9 cellular contexts compared by ENCODE assay signal in the genomic region with DNA sequence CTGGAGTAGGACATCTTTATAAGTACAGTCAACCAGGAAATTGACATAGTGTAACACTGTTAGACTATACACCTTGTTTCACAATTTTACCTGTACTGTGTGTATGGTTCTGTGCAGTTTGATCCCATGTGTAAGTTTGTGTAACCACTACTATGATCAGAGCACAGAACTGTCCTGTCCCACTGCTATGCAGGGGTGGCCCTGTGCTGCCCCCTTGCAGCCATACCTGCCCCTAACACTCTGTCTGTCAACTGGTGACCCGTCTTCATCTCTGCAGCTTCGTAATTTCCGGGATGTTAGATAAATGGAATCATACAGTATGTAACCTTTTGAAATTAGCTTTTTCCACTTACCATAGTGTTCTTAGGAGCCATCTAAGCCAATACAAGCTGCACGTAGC.
DNase-seq lines count a peak whose midpoint lies in the region; ATAC-seq and TF ChIP-seq lines count a peak whose summit lies in the region.
"Had no signal": no experiment of that assay in that cellular context is flagged by ENCODE, and none has a peak within 500 bp of the region (broad histone marks: within the 10 kb centered on the region; RNA-seq: fewer than 3 reads in every experiment).

No MANE protein-coding gene starts in this region.

- no peaks in the 10 kb centered on the region for H3K27me3 ChIP-seq in RWPE2 (ENCODE audit: insufficient read depth, poor library complexity, severe bottlenecking)

- TF ChIP-seq CTCF in 22Rv1 (IDR thresholded peaks at IDR 0.05) = peak; percentile 31
- peak; percentile 24; the same call in 2 of the 3 replicates for TF ChIP-seq CTCF in GM12872 (IDR thresholded peaks at IDR 0.05; ENCODE audit: insufficient read depth, low read depth, low read length)
- TF ChIP-seq CTCF in RWPE2 (IDR thresholded peaks at IDR 0.05; ENCODE audit: poor library complexity, severe bottlenecking) = peak; percentile 32
- TF ChIP-seq CTCF in fibroblast of mammary gland (conservative IDR thresholded peaks at IDR 0.05; ENCODE audit: control insufficient read depth, insufficient read depth, low read depth, low read length) = peak; percentile 29

- DNase-seq in RWPE2 (ENCODE audit: low spot score) (no peak), fibroblast of mammary gland (ENCODE audit: low read depth) (no peak), NCI-H345 treated with DMSO at 0.1 percent for 48 hours (lab: John Stamatoyannopoulos, UW; ENCODE audit: unreplicated experiment) (no peak), EL (no peak), SHP77 treated with DMSO at 0.1 percent for 48 hours (lab: John Stamatoyannopoulos, UW) (no peak)
- DNase-seq: stimulated activated CD4-positive, alpha-beta T cell treated with anti-CD3 and anti-CD28 coated beads, Interleukin-2, amount 100 ng/mL, for 48 hours had no signal

- H3K27ac ChIP-seq in 22Rv1 (no peak overlapping the region), RWPE2 (ENCODE audit: poor library complexity, severe bottlenecking) (no peak overlapping the region)

- no peaks in the 10 kb centered on the region for H3K9me3 ChIP-seq in RWPE2 (ENCODE audit: severe bottlenecking)

- ATAC-seq in RWPE2 (ENCODE audit: low read depth) (peak; percentile 72), HG02938 (IDR thresholded peaks at IDR 0.05; ENCODE audit: unreplicated experiment) (no peak)

- H3K4me3 ChIP-seq in RWPE2 (ENCODE audit: severe bottlenecking) (no peak overlapping the region), fibroblast of mammary gland (ENCODE audit: control insufficient read depth, low read depth, low read length) (no peak overlapping the region)

- no peaks in the 10 kb centered on the region for H3K4me1 ChIP-seq in RWPE2 (ENCODE audit: insufficient read depth, poor library complexity, severe bottlenecking)

- no peaks in the 10 kb centered on the region for H3K36me3 ChIP-seq in RWPE2 (ENCODE audit: low read depth)
